ENCODE assay signal across 1 cellular context in the genomic region with DNA sequence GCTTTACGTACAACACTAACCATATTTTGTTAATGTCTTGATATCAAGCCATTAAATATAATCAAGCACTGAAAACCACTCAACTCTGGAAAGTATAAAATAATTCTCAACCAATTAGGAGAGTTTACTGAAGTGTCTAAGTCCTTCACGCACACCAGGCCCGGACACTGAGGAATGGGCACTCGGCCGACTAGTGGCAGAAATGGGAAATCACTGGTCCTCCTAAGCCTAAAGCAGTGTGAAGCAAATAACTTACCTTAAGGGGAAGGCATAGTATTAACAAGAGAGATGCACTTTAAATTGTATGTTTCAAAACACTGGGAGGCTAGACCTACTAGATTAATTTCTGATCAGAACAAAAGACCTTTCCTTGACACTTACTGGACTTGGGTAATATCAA.
TF ChIP-seq lines count a peak whose summit lies in the region.

No MANE protein-coding gene starts in this region.

TF ChIP-seq in GM12878, 131 proteins besides CTCF, POLR2A, EP300 and RAD21:
- no peak for TF ChIP-seq RB1 (IDR thresholded peaks at IDR 0.05; ENCODE audit: borderline replicate concordance)
- TF ChIP-seq ZNF207 (IDR thresholded peaks at IDR 0.05; ENCODE audit: borderline replicate concordance) = no peak
- TF ChIP-seq ZNF622 (IDR thresholded peaks at IDR 0.05) = no peak
- no peak for TF ChIP-seq NR2C1 (IDR thresholded peaks at IDR 0.05)
- TF ChIP-seq ETV6 (conservative IDR thresholded peaks at IDR 0.05 in 1 of 2, IDR thresholded peaks at IDR 0.05 in 1 of 2; ENCODE audit: borderline replicate concordance in 1 of 2, low read depth in 1 of 2) = no peak
- TF ChIP-seq, protein P1, sequence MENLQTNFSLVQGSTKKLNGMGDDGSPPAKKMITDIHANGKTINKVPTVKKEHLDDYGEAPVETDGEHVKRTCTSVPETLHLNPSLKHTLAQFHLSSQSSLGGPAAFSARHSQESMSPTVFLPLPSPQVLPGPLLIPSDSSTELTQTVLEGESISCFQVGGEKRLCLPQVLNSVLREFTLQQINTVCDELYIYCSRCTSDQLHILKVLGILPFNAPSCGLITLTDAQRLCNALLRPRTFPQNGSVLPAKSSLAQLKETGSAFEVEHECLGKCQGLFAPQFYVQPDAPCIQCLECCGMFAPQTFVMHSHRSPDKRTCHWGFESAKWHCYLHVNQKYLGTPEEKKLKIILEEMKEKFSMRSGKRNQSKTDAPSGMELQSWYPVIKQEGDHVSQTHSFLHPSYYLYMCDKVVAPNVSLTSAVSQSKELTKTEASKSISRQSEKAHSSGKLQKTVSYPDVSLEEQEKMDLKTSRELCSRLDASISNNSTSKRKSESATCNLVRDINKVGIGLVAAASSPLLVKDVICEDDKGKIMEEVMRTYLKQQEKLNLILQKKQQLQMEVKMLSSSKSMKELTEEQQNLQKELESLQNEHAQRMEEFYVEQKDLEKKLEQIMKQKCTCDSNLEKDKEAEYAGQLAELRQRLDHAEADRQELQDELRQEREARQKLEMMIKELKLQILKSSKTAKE (IDR thresholded peaks at IDR 0.05; ENCODE audit: low read depth, poor library complexity, severe bottlenecking) = no peak
- TF ChIP-seq, protein P2, sequence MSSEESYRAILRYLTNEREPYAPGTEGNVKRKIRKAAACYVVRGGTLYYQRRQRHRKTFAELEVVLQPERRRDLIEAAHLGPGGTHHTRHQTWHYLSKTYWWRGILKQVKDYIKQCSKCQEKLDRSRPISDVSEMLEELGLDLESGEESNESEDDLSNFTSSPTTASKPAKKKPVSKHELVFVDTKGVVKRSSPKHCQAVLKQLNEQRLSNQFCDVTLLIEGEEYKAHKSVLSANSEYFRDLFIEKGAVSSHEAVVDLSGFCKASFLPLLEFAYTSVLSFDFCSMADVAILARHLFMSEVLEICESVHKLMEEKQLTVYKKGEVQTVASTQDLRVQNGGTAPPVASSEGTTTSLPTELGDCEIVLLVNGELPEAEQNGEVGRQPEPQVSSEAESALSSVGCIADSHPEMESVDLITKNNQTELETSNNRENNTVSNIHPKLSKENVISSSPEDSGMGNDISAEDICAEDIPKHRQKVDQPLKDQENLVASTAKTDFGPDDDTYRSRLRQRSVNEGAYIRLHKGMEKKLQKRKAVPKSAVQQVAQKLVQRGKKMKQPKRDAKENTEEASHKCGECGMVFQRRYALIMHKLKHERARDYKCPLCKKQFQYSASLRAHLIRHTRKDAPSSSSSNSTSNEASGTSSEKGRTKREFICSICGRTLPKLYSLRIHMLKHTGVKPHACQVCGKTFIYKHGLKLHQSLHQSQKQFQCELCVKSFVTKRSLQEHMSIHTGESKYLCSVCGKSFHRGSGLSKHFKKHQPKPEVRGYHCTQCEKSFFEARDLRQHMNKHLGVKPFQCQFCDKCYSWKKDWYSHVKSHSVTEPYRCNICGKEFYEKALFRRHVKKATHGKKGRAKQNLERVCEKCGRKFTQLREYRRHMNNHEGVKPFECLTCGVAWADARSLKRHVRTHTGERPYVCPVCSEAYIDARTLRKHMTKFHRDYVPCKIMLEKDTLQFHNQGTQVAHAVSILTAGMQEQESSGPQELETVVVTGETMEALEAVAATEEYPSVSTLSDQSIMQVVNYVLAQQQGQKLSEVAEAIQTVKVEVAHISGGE (CRISPR knock-in tag; IDR thresholded peaks at IDR 0.05) = no peak
- TF ChIP-seq RELA (IDR thresholded peaks at IDR 0.05; ENCODE audit: borderline replicate concordance, partially characterized antibody) = no peak
- TF ChIP-seq, protein P3, sequence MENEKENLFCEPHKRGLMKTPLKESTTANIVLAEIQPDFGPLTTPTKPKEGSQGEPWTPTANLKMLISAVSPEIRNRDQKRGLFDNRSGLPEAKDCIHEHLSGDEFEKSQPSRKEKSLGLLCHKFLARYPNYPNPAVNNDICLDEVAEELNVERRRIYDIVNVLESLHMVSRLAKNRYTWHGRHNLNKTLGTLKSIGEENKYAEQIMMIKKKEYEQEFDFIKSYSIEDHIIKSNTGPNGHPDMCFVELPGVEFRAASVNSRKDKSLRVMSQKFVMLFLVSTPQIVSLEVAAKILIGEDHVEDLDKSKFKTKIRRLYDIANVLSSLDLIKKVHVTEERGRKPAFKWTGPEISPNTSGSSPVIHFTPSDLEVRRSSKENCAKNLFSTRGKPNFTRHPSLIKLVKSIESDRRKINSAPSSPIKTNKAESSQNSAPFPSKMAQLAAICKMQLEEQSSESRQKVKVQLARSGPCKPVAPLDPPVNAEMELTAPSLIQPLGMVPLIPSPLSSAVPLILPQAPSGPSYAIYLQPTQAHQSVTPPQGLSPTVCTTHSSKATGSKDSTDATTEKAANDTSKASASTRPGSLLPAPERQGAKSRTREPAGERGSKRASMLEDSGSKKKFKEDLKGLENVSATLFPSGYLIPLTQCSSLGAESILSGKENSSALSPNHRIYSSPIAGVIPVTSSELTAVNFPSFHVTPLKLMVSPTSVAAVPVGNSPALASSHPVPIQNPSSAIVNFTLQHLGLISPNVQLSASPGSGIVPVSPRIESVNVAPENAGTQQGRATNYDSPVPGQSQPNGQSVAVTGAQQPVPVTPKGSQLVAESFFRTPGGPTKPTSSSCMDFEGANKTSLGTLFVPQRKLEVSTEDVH (IDR thresholded peaks at IDR 0.05; ENCODE audit: low read depth, partially characterized antibody) = no peak
- TF ChIP-seq PAX5 (IDR thresholded peaks at IDR 0.05; ENCODE audit: borderline replicate concordance, low read depth, low read length) = no peak
- no peak for TF ChIP-seq NFIC (IDR thresholded peaks at IDR 0.05; ENCODE audit: low read depth, low read length)
- no peak for TF ChIP-seq MXI1 (IDR thresholded peaks at IDR 0.05; ENCODE audit: low read depth, low read length)
